1 cellular context compared by ENCODE assay signal in genomic region chr6:42401605-42401935, GRCh38.
TF ChIP-seq lines count a peak whose summit lies in the region.

No MANE protein-coding gene starts in this region.

TF ChIP-seq in HCT116, 20 proteins besides CTCF, POLR2A, EP300 and RAD21:
- TF ChIP-seq EGR1 (IDR thresholded peaks at IDR 0.05; ENCODE audit: low read depth) = no peak
- TF ChIP-seq ATF3 (IDR thresholded peaks at IDR 0.05) = no peak
- no peak for TF ChIP-seq ZNF274 (IDR thresholded peaks at IDR 0.05; ENCODE audit: low read depth, low read length)
- no peak for TF ChIP-seq REST (IDR thresholded peaks at IDR 0.05; ENCODE audit: low read depth)
- no peak for TF ChIP-seq ZBTB33 (IDR thresholded peaks at IDR 0.05; ENCODE audit: extremely low read depth, insufficient replicate concordance, low read length)
- TF ChIP-seq EZH2phosphoT487 (IDR thresholded peaks at IDR 0.05; ENCODE audit: borderline replicate concordance) = no peak
- no peak for TF ChIP-seq SRF (IDR thresholded peaks at IDR 0.05; ENCODE audit: low read depth)
- no peak for TF ChIP-seq ELF1 (IDR thresholded peaks at IDR 0.05; ENCODE audit: borderline replicate concordance, low read depth)
- no peak for TF ChIP-seq CBX3 (IDR thresholded peaks at IDR 0.05; ENCODE audit: low read depth)
- no peak for TF ChIP-seq MAX (IDR thresholded peaks at IDR 0.05)
- TF ChIP-seq ZFX (IDR thresholded peaks at IDR 0.05) = no peak
- no peak for TF ChIP-seq JUND (IDR thresholded peaks at IDR 0.05)
- no peak for TF ChIP-seq SP1 (IDR thresholded peaks at IDR 0.05; ENCODE audit: low read depth)
- TF ChIP-seq EZH2 (IDR thresholded peaks at IDR 0.05) = no peak
- TF ChIP-seq SIN3A (IDR thresholded peaks at IDR 0.05; ENCODE audit: low read depth) = no peak
- TF ChIP-seq YY1 (IDR thresholded peaks at IDR 0.05; ENCODE audit: extremely low read depth, insufficient replicate concordance, low read depth, low read length) = no peak
